22 cellular contexts compared by ENCODE assay signal in genomic region chr20:59404749-59405148, GRCh38.
"Had no signal": no experiment of that assay in that cellular context is flagged by ENCODE, and none has a peak within 500 bp of the region (broad histone marks: within the 10 kb centered on the region; RNA-seq: fewer than 3 reads in every experiment).

No MANE protein-coding gene starts in this region.

- H3K9me3 ChIP-seq: esophagus muscularis mucosa, gastrocnemius medialis, heart right ventricle, mucosa of descending colon, pancreas, psoas muscle, spleen, tibial artery, upper lobe of right lung had no signal

- H3K4me3 ChIP-seq: esophagus muscularis mucosa, gastrocnemius medialis, heart right ventricle, mucosa of descending colon, pancreas, psoas muscle, spleen, tibial artery, upper lobe of right lung had no signal

- H3K4me1 ChIP-seq: psoas muscle had no signal

- FAIRE-seq: pancreas had no signal

- ATAC-seq: effector memory CD8-positive, alpha-beta T cell; gastrocnemius medialis; heart right ventricle; left lobe of liver; mucosa of descending colon; naive thymus-derived CD8-positive, alpha-beta T cell; pancreas; psoas muscle; sciatic nerve; stimulated activated memory B cell treated with anti-CD40 and anti-IgM and Interleukin-4, amounts not matched to agents 10 μg/mL and 1 μg/mL and 100 μg/mL, for 72 hours had no signal

- H3K36me3 Mint-ChIP-seq: naive thymus-derived CD8-positive, alpha-beta T cell; stimulated activated memory B cell treated with anti-CD40 and anti-IgM and Interleukin-4, amounts not matched to agents 10 μg/mL and 1 μg/mL and 100 μg/mL, for 72 hours had no signal

- H3K4me3 Mint-ChIP-seq: effector memory CD8-positive, alpha-beta T cell; stimulated activated memory B cell treated with anti-CD40 and anti-IgM and Interleukin-4, amounts not matched to agents 10 μg/mL and 1 μg/mL and 100 μg/mL, for 72 hours; stimulated activated naive CD8-positive, alpha-beta T cell treated with anti-CD3 and anti-CD28 coated beads, Interleukin-15, Interleukin-2, amounts not matched to agents 100 ng/mL and 50 ng/mL, for 24 hours had no signal

- H3K27ac ChIP-seq: epithelial cell of prostate, esophagus muscularis mucosa, gastrocnemius medialis, heart right ventricle, pancreas, psoas muscle, spleen, tibial artery, upper lobe of right lung had no signal

- H3K9me3 Mint-ChIP-seq: effector memory CD8-positive, alpha-beta T cell; naive thymus-derived CD8-positive, alpha-beta T cell; stimulated activated memory B cell treated with anti-CD40 and anti-IgM and Interleukin-4, amounts not matched to agents 10 μg/mL and 1 μg/mL and 100 μg/mL, for 72 hours; stimulated activated naive CD8-positive, alpha-beta T cell treated with anti-CD3 and anti-CD28 coated beads, Interleukin-15, Interleukin-2, amounts not matched to agents 100 ng/mL and 50 ng/mL, for 24 hours had no signal

- DNase-seq: effector memory CD8-positive, alpha-beta T cell; gastrocnemius medialis; heart right ventricle; islet precursor cell; mammary epithelial cell; mucosa of descending colon; naive thymus-derived CD8-positive, alpha-beta T cell; occipital lobe; pancreas; psoas muscle; spleen; stimulated activated CD4-positive, alpha-beta T cell treated with anti-CD3 and anti-CD28 coated beads, Interleukin-15, amount 100 ng/mL, for 24 hours; stimulated activated CD4-positive, alpha-beta T cell treated with anti-CD3 and anti-CD28 coated beads, Interleukin-1b, Interleukin-23, amount 100 ng/mL, for 48 hours; stimulated activated CD4-positive, alpha-beta T cell treated with anti-CD3 and anti-CD28 coated beads, Interleukin-4, amount 100 ng/mL, for 24 hours; tibial artery; upper lobe of right lung had no signal

- H3K27ac Mint-ChIP-seq: effector memory CD8-positive, alpha-beta T cell; stimulated activated memory B cell treated with anti-CD40 and anti-IgM and Interleukin-4, amounts not matched to agents 10 μg/mL and 1 μg/mL and 100 μg/mL, for 72 hours; stimulated activated naive CD8-positive, alpha-beta T cell treated with anti-CD3 and anti-CD28 coated beads, Interleukin-15, Interleukin-2, amounts not matched to agents 100 ng/mL and 50 ng/mL, for 24 hours had no signal

- H3K36me3 ChIP-seq: esophagus muscularis mucosa, gastrocnemius medialis, heart right ventricle, pancreas, spleen, tibial artery, upper lobe of right lung had no signal
